Comparison of ENCODE assay signal across 1 cellular context in the genomic region with DNA sequence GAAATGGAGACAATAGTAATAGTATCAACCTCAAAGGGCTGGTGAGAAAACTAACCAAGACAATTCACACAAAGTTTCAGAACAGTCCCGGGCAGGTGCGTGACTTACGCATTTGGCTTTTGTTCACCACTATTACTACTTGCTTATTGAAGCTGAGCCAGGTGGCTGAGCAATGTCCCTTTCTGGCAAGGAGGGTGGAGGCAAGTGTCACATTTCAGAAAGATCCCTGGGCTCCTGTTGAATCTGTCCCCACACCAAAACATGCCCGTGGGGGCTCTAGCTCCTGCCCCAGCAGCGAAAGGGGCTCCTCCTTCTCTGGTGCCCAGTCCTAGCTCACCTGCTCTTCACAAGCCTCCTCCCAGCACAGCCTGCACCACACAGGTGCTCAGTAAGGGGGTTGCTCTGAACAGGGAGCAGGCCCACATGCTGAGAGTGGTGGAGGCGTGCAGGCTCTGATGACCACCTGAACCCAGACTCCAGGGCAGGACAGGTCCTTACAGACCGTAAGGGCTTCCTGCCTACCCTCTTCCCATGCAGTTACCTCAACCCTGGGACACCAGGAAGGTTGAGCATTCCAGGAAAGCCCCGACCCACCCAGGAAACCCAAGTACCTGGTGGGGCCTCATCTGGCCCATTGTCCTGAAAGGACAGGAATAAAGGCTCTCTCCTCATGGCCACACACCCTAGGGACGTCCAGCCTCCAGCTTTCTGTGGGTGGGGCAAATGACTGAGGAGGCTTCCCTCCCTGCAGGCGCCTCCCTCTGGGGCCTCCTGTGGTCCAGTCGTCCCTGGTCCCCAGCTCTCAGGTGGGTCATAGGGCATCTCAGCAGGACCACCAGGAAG.
TF ChIP-seq lines count a peak whose summit lies in the region.

No MANE protein-coding gene starts in this region.

TF ChIP-seq in HepG2, 621 proteins besides CTCF, POLR2A, EP300 and RAD21:
- TF ChIP-seq CCDC6 (CRISPR knock-in tag; IDR thresholded peaks at IDR 0.05) (no peak), HNRNPLL (IDR thresholded peaks at IDR 0.05; ENCODE audit: low read depth, low read length, poor library complexity, severe bottlenecking) (peak; percentile 45)
TF ChIP-seq in HepG2: peak in this region for 1.
